ENCODE assay signal across 11 cellular contexts in genomic region chr2:28338754-28339325, GRCh38. TPM values are rescaled to one million over a fixed set of nuclear protein-coding genes. Genes with fewer than 3 reads are reported as not detected.
DNase-seq lines count a peak whose midpoint lies in the region; ATAC-seq, FAIRE-seq and TF ChIP-seq lines count a peak whose summit lies in the region.
"Had no signal": no experiment of that assay in that cellular context is flagged by ENCODE, and none has a peak within 500 bp of the region (broad histone marks: within the 10 kb centered on the region; RNA-seq: fewer than 3 reads in every experiment).

No MANE protein-coding gene starts in this region.

- no peak overlapping the region for H3K27ac ChIP-seq in endothelial cell of umbilical vein (ENCODE audit: insufficient read depth, low read depth, low read length)
- no peak overlapping the region for H3K27ac ChIP-seq in naive thymus-derived CD4-positive, alpha-beta T cell (ENCODE audit: low read depth, low read length)
- H3K27ac ChIP-seq in upper lobe of left lung, result peak overlapping the region in 3 of 4 donors; percentile 18 to 59 (median 21)

- H3K9me3 Mint-ChIP-seq in activated naive CD8-positive, alpha-beta T cell treated with anti-CD3 and anti-CD28 coated beads for 36 hours, result no peaks in the 10 kb centered on the region
- no peaks in the 10 kb centered on the region for H3K9me3 Mint-ChIP-seq in activated naive CD8-positive, alpha-beta T cell treated with anti-CD3 and anti-CD28 coated beads, Interleukin-2, amount 50 U/mL, for 24 hours
- no peaks in the 10 kb centered on the region for H3K9me3 Mint-ChIP-seq in naive thymus-derived CD4-positive, alpha-beta T cell
- H3K9me3 Mint-ChIP-seq: activated T-cell treated with anti-CD3 and anti-CD28 coated beads, Interleukin-2, amount 50 U/mL, for 24 hours had no signal

- no peaks in the 10 kb centered on the region for H4K20me1 ChIP-seq in endothelial cell of umbilical vein (replicated peaks; ENCODE audit: control insufficient read depth, extremely low read depth, insufficient read depth, low read length)

- H3K36me3 Mint-ChIP-seq in activated naive CD8-positive, alpha-beta T cell treated with anti-CD3 and anti-CD28 coated beads for 36 hours, result peaks cover 3% of the 10 kb centered on the region
- peaks cover 3% of the 10 kb centered on the region for H3K36me3 Mint-ChIP-seq in activated naive CD8-positive, alpha-beta T cell treated with anti-CD3 and anti-CD28 coated beads, Interleukin-2, amount 50 U/mL, for 24 hours (ENCODE audit: low read depth)
- H3K36me3 Mint-ChIP-seq in naive thymus-derived CD4-positive, alpha-beta T cell, result peaks cover 0 to 4% (median 0%) of the 10 kb centered on the region in 5 donors

- peaks cover 24% of the 10 kb centered on the region for H3K4me1 ChIP-seq in endothelial cell of umbilical vein (ENCODE audit: control insufficient read depth, extremely low read depth, insufficient read depth, low read length)
- no peaks in the 10 kb centered on the region for H3K4me1 ChIP-seq in naive thymus-derived CD4-positive, alpha-beta T cell (ENCODE audit: control insufficient read depth in 2 of 2, insufficient read depth in 2 of 2, low read length in 2 of 2)
- peaks cover 0 to 16% (median 4%) of the 10 kb centered on the region in 4 donors for H3K4me1 ChIP-seq in upper lobe of left lung

- peak overlapping the region; percentile 4 for H2AFZ ChIP-seq in endothelial cell of umbilical vein (ENCODE audit: low read depth, low read length)

- TF ChIP-seq POLR2A in endothelial cell of umbilical vein (IDR thresholded peaks at IDR 0.05; ENCODE audit: low read depth, low read length) (no peak), upper lobe of left lung (IDR thresholded peaks at IDR 0.05) (no peak)

- H3K27me3 ChIP-seq in endothelial cell of umbilical vein (ENCODE audit: control insufficient read depth in 2 of 2, insufficient read depth in 2 of 2, low read length in 2 of 2) (no peaks in the 10 kb centered on the region), upper lobe of left lung (no peaks in the 10 kb centered on the region)
- no peaks in the 10 kb centered on the region for H3K27me3 ChIP-seq in naive thymus-derived CD4-positive, alpha-beta T cell (ENCODE audit: control insufficient read depth in 2 of 2, insufficient read depth in 2 of 2, low read length in 2 of 2)

- 90 to 92% methylated on average over 9 of the region's 9 CpGs for WGBS in upper lobe of left lung, 2 donors

- ATAC-seq in activated naive CD8-positive, alpha-beta T cell treated with anti-CD3 and anti-CD28 coated beads, Interleukin-2, amount 50 U/mL, for 24 hours, result no peak
- no peak for ATAC-seq in naive thymus-derived CD4-positive, alpha-beta T cell
- no peak for ATAC-seq in upper lobe of left lung (ENCODE audit: low FRiP score in 2 of 2)
- no peak for ATAC-seq in HG03342 (IDR thresholded peaks at IDR 0.05; ENCODE audit: unreplicated experiment)

- H3K4me2 ChIP-seq in endothelial cell of umbilical vein (ENCODE audit: insufficient read depth, low read length), result no peak overlapping the region

- H3K27me3 Mint-ChIP-seq in activated naive CD8-positive, alpha-beta T cell treated with anti-CD3 and anti-CD28 coated beads for 36 hours, result no peaks in the 10 kb centered on the region
- no peaks in the 10 kb centered on the region for H3K27me3 Mint-ChIP-seq in activated naive CD8-positive, alpha-beta T cell treated with anti-CD3 and anti-CD28 coated beads, Interleukin-2, amount 50 U/mL, for 24 hours
- H3K27me3 Mint-ChIP-seq in naive thymus-derived CD4-positive, alpha-beta T cell, result no peaks in the 10 kb centered on the region
- H3K27me3 Mint-ChIP-seq: activated T-cell treated with anti-CD3 and anti-CD28 coated beads, Interleukin-2, amount 50 U/mL, for 24 hours had no signal

- POLR2A ChIA-PET in endothelial cell of umbilical vein (lab: Charles Lee), result no interaction called here
- POLR2A ChIA-PET in naive thymus-derived CD4-positive, alpha-beta T cell (lab: Charles Lee), result no interaction called here

- H3K4me3 ChIP-seq in endothelial cell of umbilical vein (replicated peaks in 1 of 3; ENCODE audit: insufficient read depth in 1 of 3, low read depth in 1 of 3, low read length in 3 of 3), result no peak overlapping the region
- H3K4me3 ChIP-seq in naive thymus-derived CD4-positive, alpha-beta T cell (ENCODE audit: low read length), result no peak overlapping the region
- H3K4me3 ChIP-seq in upper lobe of left lung, result no peak overlapping the region

- intact Hi-C loops in endothelial cell of umbilical vein (cut with micrococcal nuclease), result loop anchor here (1.0 kb wide), 1 partner anchor 52 kb away; no protein-coding TSS in a partner anchor
- intact Hi-C loops in naive thymus-derived CD4-positive, alpha-beta T cell (cut with micrococcal nuclease), result no loop called here

- no peak overlapping the region for H3K4me3 Mint-ChIP-seq in activated naive CD8-positive, alpha-beta T cell treated with anti-CD3 and anti-CD28 coated beads for 36 hours
- H3K4me3 Mint-ChIP-seq in activated naive CD8-positive, alpha-beta T cell treated with anti-CD3 and anti-CD28 coated beads, Interleukin-2, amount 50 U/mL, for 24 hours, result no peak overlapping the region
- no peak overlapping the region for H3K4me3 Mint-ChIP-seq in naive thymus-derived CD4-positive, alpha-beta T cell
- H3K4me3 Mint-ChIP-seq: activated T-cell treated with anti-CD3 and anti-CD28 coated beads, Interleukin-2, amount 50 U/mL, for 24 hours had no signal

- DNase-seq in activated naive CD8-positive, alpha-beta T cell treated with anti-CD3 and anti-CD28 coated beads for 36 hours, result no peak
- no peak for DNase-seq in activated naive CD8-positive, alpha-beta T cell treated with anti-CD3 and anti-CD28 coated beads, Interleukin-2, amount 50 U/mL, for 24 hours
- DNase-seq in endothelial cell of umbilical vein (ENCODE audit: low read depth, low spot score) (no peak), upper lobe of left lung (no peak), cerebellar nuclear complex (lab: John Stamatoyannopoulos, UW) (no peak), middle frontal gyrus (ENCODE audit: extremely low spot score, low spot score) (no peak)
- DNase-seq in naive thymus-derived CD4-positive, alpha-beta T cell, result no peak
- DNase-seq: activated T-cell treated with anti-CD3 and anti-CD28 coated beads, Interleukin-2, amount 50 U/mL, for 24 hours; KG1; NCI-H510A treated with DMSO at 0.1 percent for 48 hours had no signal

- dilution Hi-C loops in endothelial cell of umbilical vein (cut with MboI; ENCODE audit: extremely low pct_ligation_motif_present, low sequenced_read_pairs), result no loop called here

- no peaks in the 10 kb centered on the region for H3K4me1 Mint-ChIP-seq in activated naive CD8-positive, alpha-beta T cell treated with anti-CD3 and anti-CD28 coated beads for 36 hours
- H3K4me1 Mint-ChIP-seq in activated naive CD8-positive, alpha-beta T cell treated with anti-CD3 and anti-CD28 coated beads, Interleukin-2, amount 50 U/mL, for 24 hours, result no peaks in the 10 kb centered on the region
- H3K4me1 Mint-ChIP-seq in naive thymus-derived CD4-positive, alpha-beta T cell, result peaks cover 0 to 12% (median 0%) of the 10 kb centered on the region in 7 donors

- BruUV-seq in endothelial cell of umbilical vein (replicated peaks; lab: Mats Ljungman, UMichigan), result no TSS peak

- H3K9me1 ChIP-seq in endothelial cell of umbilical vein (replicated peaks; ENCODE audit: control insufficient read depth, extremely low read depth, insufficient read depth, low read length), result no peaks in the 10 kb centered on the region

- FAIRE-seq in endothelial cell of umbilical vein (lab: Jason Lieb, UNC), result no peak

- TF ChIP-seq CTCF in endothelial cell of umbilical vein (IDR thresholded peaks at IDR 0.05; ENCODE audit: extremely low read depth in 1 of 2, insufficient read depth in 1 of 2, low read depth in 1 of 2, low read length in 2 of 2) (no peak), upper lobe of left lung (IDR thresholded peaks at IDR 0.05) (no peak)

- H3K27ac Mint-ChIP-seq in activated naive CD8-positive, alpha-beta T cell treated with anti-CD3 and anti-CD28 coated beads for 36 hours, result peak overlapping the region; percentile 11
- H3K27ac Mint-ChIP-seq in activated naive CD8-positive, alpha-beta T cell treated with anti-CD3 and anti-CD28 coated beads, Interleukin-2, amount 50 U/mL, for 24 hours, result no peak overlapping the region
- H3K27ac Mint-ChIP-seq in naive thymus-derived CD4-positive, alpha-beta T cell, result peak overlapping the region in 5 of 9 donors; percentile 10 to 57 (median 51)
- H3K27ac Mint-ChIP-seq: activated T-cell treated with anti-CD3 and anti-CD28 coated beads, Interleukin-2, amount 50 U/mL, for 24 hours had no signal

- H3K79me2 ChIP-seq in endothelial cell of umbilical vein (ENCODE audit: control insufficient read depth, insufficient read depth, low read length), result no peaks in the 10 kb centered on the region

- CTCF ChIA-PET in endothelial cell of umbilical vein (lab: Charles Lee), result interaction anchor here (1.1 to 2.1 kb wide), 3 partner anchors 10 to 64 kb away, joined by 3 to 4 read pairs (median 3); no protein-coding TSS in a partner anchor
- CTCF ChIA-PET in naive thymus-derived CD4-positive, alpha-beta T cell (lab: Charles Lee), result interaction anchor here (0.5 kb wide), 1 partner anchor 19 kb away, joined by 3 read pairs; no protein-coding TSS in a partner anchor

- no peak overlapping the region for H3K9ac ChIP-seq in endothelial cell of umbilical vein (replicated peaks; ENCODE audit: extremely low read depth, insufficient read depth, low read length)

- no peaks in the 10 kb centered on the region for H3K36me3 ChIP-seq in endothelial cell of umbilical vein (ENCODE audit: control insufficient read depth in 2 of 2, extremely low read depth in 1 of 2, insufficient read depth in 2 of 2, low read length in 2 of 2)
- no peaks in the 10 kb centered on the region for H3K36me3 ChIP-seq in naive thymus-derived CD4-positive, alpha-beta T cell (ENCODE audit: control insufficient read depth in 2 of 3, insufficient read depth in 3 of 3, low read length in 3 of 3)
- no peaks in the 10 kb centered on the region for H3K36me3 ChIP-seq in upper lobe of left lung

- no peaks in the 10 kb centered on the region for H3K9me3 ChIP-seq in endothelial cell of umbilical vein (replicated peaks; ENCODE audit: control insufficient read depth, insufficient read depth, low read length)
- H3K9me3 ChIP-seq in naive thymus-derived CD4-positive, alpha-beta T cell (ENCODE audit: control insufficient read depth in 2 of 3, low read length in 3 of 3), result no peaks in the 10 kb centered on the region
- no peaks in the 10 kb centered on the region for H3K9me3 ChIP-seq in upper lobe of left lung

- no peak for TF ChIP-seq EP300 in upper lobe of left lung (IDR thresholded peaks at IDR 0.05)

RNA-seq across cellular contexts. Expression of gene FOSL2, which starts 53.8 kb away (rescaled TPM):
- total RNA-seq in activated naive CD8-positive, alpha-beta T cell treated with anti-CD3 and anti-CD28 coated beads for 36 hours, result 10 to 100 TPM; 32.5 to 39.4 TPM
- total RNA-seq in endothelial cell of umbilical vein (83.7 and 85.3 TPM in 2 replicates), upper lobe of left lung (100 to 1,000 TPM in 3 of 6 donors, 10 to 100 TPM in 3; 71.0 to 137 (median 91.0) TPM)
- polyA plus RNA-seq in endothelial cell of umbilical vein, result 43.9 and 45.2 TPM in 2 replicates
- polyA plus RNA-seq in endothelial cell of umbilical vein (2011; cell fraction: cytosol; rRNA removed), result 36.0 and 46.5 TPM in 2 replicates
- 94.5 and 112 TPM in 2 replicates for polyA plus RNA-seq in endothelial cell of umbilical vein (2011; cell fraction: nucleus; rRNA removed)
- 45.7 and 56.4 TPM in 2 replicates for polyA plus RNA-seq in endothelial cell of umbilical vein (2012)
- 94.9 and 98.0 TPM in 2 replicates for polyA minus RNA-seq in endothelial cell of umbilical vein
- polyA minus RNA-seq in endothelial cell of umbilical vein (2011; cell fraction: cytosol; rRNA and poly(A)+ RNA removed), result 59.2 TPM
- polyA minus RNA-seq in endothelial cell of umbilical vein (2011; cell fraction: nucleus; rRNA and poly(A)+ RNA removed), result 84.0 and 105 TPM in 2 replicates
- 100 to 1,000 TPM in 1 of 5 experiments, 10 to 100 TPM in 2, 1 to 10 TPM in 1, under 1 TPM in 1; 0.81 to 251 (median 33.9) TPM for total RNA-seq in naive thymus-derived CD4-positive, alpha-beta T cell
- polyA plus RNA-seq in naive thymus-derived CD4-positive, alpha-beta T cell, result 1 to 10 TPM in 1 of 2 donors, under 1 TPM in 1; 0.25 to 1.3 TPM

Comparison
In these comparisons a context has a peak if more than half of its experiments do, and no peak if none do; other contexts are left out.
1. H3K27ac ChIP-seq: peak in upper lobe of left lung (3 of 4); none in endothelial cell of umbilical vein (single experiment) and naive thymus-derived CD4-positive, alpha-beta T cell (single experiment).